Comparison of ENCODE assay signal across 12 cellular contexts in genomic region chr2:113284481-113284880, GRCh38. TPM values are rescaled to one million over a fixed set of nuclear protein-coding genes. Genes with fewer than 3 reads are reported as not detected.
DNase-seq lines count a peak whose midpoint lies in the region; ATAC-seq and TF ChIP-seq lines count a peak whose summit lies in the region.
"Had no signal": no experiment of that assay in that cellular context is flagged by ENCODE, and none has a peak within 500 bp of the region (broad histone marks: within the 10 kb centered on the region; RNA-seq: fewer than 3 reads in every experiment).

No MANE protein-coding gene starts in this region.

- H3K27me3 ChIP-seq in IMR-90 (ENCODE audit: control insufficient read depth, insufficient read depth, low read length), result peaks cover 3% of the 10 kb centered on the region; the same call in 1 of the 2 replicates
- H3K27me3 ChIP-seq in breast epithelium, result no peaks in the 10 kb centered on the region
- peaks cover 0 to 4% of the 10 kb centered on the region in 2 donors for H3K27me3 ChIP-seq in left lung
- H3K27me3 ChIP-seq in thyroid gland, result no peaks in the 10 kb centered on the region

- H3K4me2 ChIP-seq in IMR-90 (ENCODE audit: low read depth, low read length), result peak overlapping the region; percentile 3; the same call in 1 of the 2 replicates

- H2BK20ac ChIP-seq in IMR-90 (ENCODE audit: low read depth, low read length), result peak overlapping the region; percentile 56

- H2BK120ac ChIP-seq in IMR-90 (ENCODE audit: low read depth, low read length), result peak overlapping the region; percentile 99

- peaks cover 19% of the 10 kb centered on the region for H3K4me1 ChIP-seq in IMR-90 (ENCODE audit: control insufficient read depth, insufficient read depth, low read length)
- no peaks in the 10 kb centered on the region for H3K4me1 ChIP-seq in breast epithelium
- H3K4me1 ChIP-seq in left lung, result peaks cover 11 to 14% of the 10 kb centered on the region in 2 donors
- H3K4me1 ChIP-seq in thyroid gland, result peaks cover 78 to 83% of the 10 kb centered on the region in 2 donors

- TF ChIP-seq RAD21 in IMR-90 (IDR thresholded peaks at IDR 0.05; ENCODE audit: low read length), result no peak

- no peaks in the 10 kb centered on the region for H4K20me1 ChIP-seq in IMR-90 (ENCODE audit: insufficient read depth, low read length)

- peak overlapping the region; percentile 99 for H2AK5ac ChIP-seq in IMR-90 (ENCODE audit: low read depth, low read length)

- H3K27ac ChIP-seq in IMR-90 (ENCODE audit: insufficient read depth, low read length), result peak overlapping the region; percentile 63
- H3K27ac ChIP-seq in breast epithelium, result peak overlapping the region; percentile 69 to 80
- peak overlapping the region; percentile 64 to 70 for H3K27ac ChIP-seq in left lung
- H3K27ac ChIP-seq in thyroid gland, result peak overlapping the region; percentile 93 to 99 (median 95)

- H3K9me1 ChIP-seq in IMR-90 (ENCODE audit: insufficient read depth, low read length), result peaks cover 12% of the 10 kb centered on the region

- H3K4ac ChIP-seq in IMR-90 (ENCODE audit: low read depth, low read length), result peak overlapping the region; percentile 99

- ATAC-seq in IMR-90 (ENCODE audit: low read depth) (peak; percentile 22), left lung (peak; percentile 4), HG02938 (IDR thresholded peaks at IDR 0.05; ENCODE audit: unreplicated experiment) (no peak)

- no peak for TF ChIP-seq POLR2A in IMR-90 (IDR thresholded peaks at IDR 0.05; ENCODE audit: low read depth, low read length)
- TF ChIP-seq POLR2A in breast epithelium (IDR thresholded peaks at IDR 0.05), result no peak
- TF ChIP-seq POLR2A in thyroid gland (IDR thresholded peaks at IDR 0.05), result no peak

- H3K36me3 ChIP-seq in IMR-90 (ENCODE audit: control insufficient read depth, insufficient read depth, low read length) (no peaks in the 10 kb centered on the region), breast epithelium (no peaks in the 10 kb centered on the region), left lung (no peaks in the 10 kb centered on the region), thyroid gland (no peaks in the 10 kb centered on the region)

- H4K91ac ChIP-seq in IMR-90 (ENCODE audit: insufficient read depth, low read depth, low read length), result peak overlapping the region; percentile 98

- CTCF ChIA-PET in IMR-90 (lab: Yijun Ruan, JAX), result no interaction called here

- intact Hi-C loops in IMR-90 (cut with micrococcal nuclease) (no loop called here), breast epithelium (cut with DNase I; ENCODE audit: low total_unique reads) (no loop called here), left lung (cut with DNase I) (no loop called here), thyroid gland (cut with DNase I) (no loop called here)

- TF ChIP-seq CTCF in IMR-90 (conservative IDR thresholded peaks at IDR 0.05; ENCODE audit: low read depth, low read length) (no peak), breast epithelium (IDR thresholded peaks at IDR 0.05) (no peak), left lung (IDR thresholded peaks at IDR 0.05) (no peak), thyroid gland (IDR thresholded peaks at IDR 0.05) (no peak)

- H2BK15ac ChIP-seq in IMR-90 (ENCODE audit: low read depth, low read length), result peak overlapping the region; percentile 99

- peak overlapping the region; percentile 82 for H3K18ac ChIP-seq in IMR-90 (ENCODE audit: low read depth, low read length)

- H2AFZ ChIP-seq in IMR-90 (replicated peaks; ENCODE audit: low read length, poor library complexity), result peak overlapping the region; percentile 47

- H3K4me3 ChIP-seq in IMR-90 (ENCODE audit: insufficient read depth, low read depth, low read length) (no peak overlapping the region), breast epithelium (no peak overlapping the region), left lung (no peak overlapping the region), thyroid gland (replicated peaks in 1 of 3) (no peak overlapping the region)
- H3K4me3 ChIP-seq: K562 had no signal

- peak overlapping the region; percentile 53 for H3K56ac ChIP-seq in IMR-90 (ENCODE audit: extremely low read depth, insufficient read depth, low read length)

- no peaks in the 10 kb centered on the region for H3K9me3 ChIP-seq in IMR-90 (ENCODE audit: control insufficient read depth, insufficient read depth, low read length)
- H3K9me3 ChIP-seq in breast epithelium, result no peaks in the 10 kb centered on the region
- H3K9me3 ChIP-seq in left lung, result no peaks in the 10 kb centered on the region
- no peaks in the 10 kb centered on the region for H3K9me3 ChIP-seq in thyroid gland

- POLR2A ChIA-PET in IMR-90 (lab: Charles Lee; ENCODE audit: unreplicated experiment), result no interaction called here

- H3K23ac ChIP-seq in IMR-90 (ENCODE audit: low read depth, low read length), result peak overlapping the region; percentile 89

- peak; percentile 24 for DNase-seq in IMR-90
- DNase-seq in breast epithelium (ENCODE audit: low spot score in 2 of 2), result no peak
- no peak for DNase-seq in left lung
- no peak for DNase-seq in thyroid gland
- no peak for DNase-seq in NCI-H1694 treated with DMSO at 0.1 percent for 48 hours (lab: John Stamatoyannopoulos, UW)
- no peak for DNase-seq in glomerular visceral epithelial cell (ENCODE audit: extremely low spot score)
- DNase-seq in dermis blood vessel endothelial cell, result no peak
- DNase-seq: activated naive CD8-positive, alpha-beta T cell treated with anti-CD3 and anti-CD28 coated beads, Interleukin-2, amount 10 ng/mL, durations not matched to agents 7 days and 5 days; NCI-H2171; T-helper 9 cell had no signal

- dilution Hi-C loops in IMR-90 (cut with HindIII; ENCODE audit: low sequenced_read_pairs, unreplicated experiment), result no loop called here

- no peaks in the 10 kb centered on the region for H3K79me1 ChIP-seq in IMR-90 (ENCODE audit: low read depth in 1 of 2, low read length in 2 of 2)

- BruUV-seq in IMR-90 (replicated peaks; lab: Mats Ljungman, UMichigan), result no TSS peak

- H4K5ac ChIP-seq in IMR-90 (ENCODE audit: low read depth, low read length), result peak overlapping the region; percentile 73

- peak overlapping the region; percentile 100 for H2BK5ac ChIP-seq in IMR-90 (ENCODE audit: low read depth, low read length, poor library complexity, severe bottlenecking)

- peak overlapping the region; percentile 93 to 97 for H4K8ac ChIP-seq in IMR-90 (ENCODE audit: low read depth in 2 of 2, low read length in 2 of 2)

- WGBS in IMR-90 (ENCODE audit: extremely low coverage in 2 of 2, insufficient read length in 1 of 2), 2 experiments, result no CpG with 5 or more reads among the region's 1 CpG
- 43 to 50% methylated on average over 1 of the region's 1 CpG for WGBS in thyroid gland, 2 donors

- 0 out of 2 replicates have a peak overlapping the region, but pooled peaks have one; percentile 21 for H3K9ac ChIP-seq in IMR-90 (ENCODE audit: low read depth, low read length)

- H3K14ac ChIP-seq in IMR-90 (replicated peaks; ENCODE audit: low read depth, low read length), result peak overlapping the region; percentile 86

- in situ Hi-C loops in IMR-90 (cut with MboI; ENCODE audit: low sequenced_read_pairs), result no loop called here

- H2AK9ac ChIP-seq in IMR-90 (replicated peaks; ENCODE audit: low read depth, low read length, poor library complexity), result peak overlapping the region; percentile 96

TF ChIP-seq in IMR-90, 13 proteins besides CTCF, POLR2A, EP300 and RAD21:
- TF ChIP-seq RFX5 (IDR thresholded peaks at IDR 0.05; ENCODE audit: low read depth, low read length) (no peak), ELK1 (IDR thresholded peaks at IDR 0.05; ENCODE audit: borderline replicate concordance, low read depth, low read length) (no peak), RCOR1 (IDR thresholded peaks at IDR 0.05; ENCODE audit: insufficient replicate concordance, low read length) (no peak), SMC3 (IDR thresholded peaks at IDR 0.05; ENCODE audit: low read depth, low read length) (no peak), MAFK (IDR thresholded peaks at IDR 0.05; ENCODE audit: low read depth, low read length) (no peak), NFE2L2 (IDR thresholded peaks at IDR 0.05; ENCODE audit: low read depth, low read length) (no peak), CEBPB (IDR thresholded peaks at IDR 0.05; ENCODE audit: low read depth, low read length) (no peak), MXI1 (IDR thresholded peaks at IDR 0.05; ENCODE audit: borderline replicate concordance, low read depth, low read length) (no peak), BHLHE40 (IDR thresholded peaks at IDR 0.05; ENCODE audit: low read depth, low read length) (no peak), CHD1 (IDR thresholded peaks at IDR 0.05; ENCODE audit: low read depth, low read length) (no peak), FOS (IDR thresholded peaks at IDR 0.05; ENCODE audit: low read depth, low read length) (no peak)
- TF ChIP-seq, protein P1, sequence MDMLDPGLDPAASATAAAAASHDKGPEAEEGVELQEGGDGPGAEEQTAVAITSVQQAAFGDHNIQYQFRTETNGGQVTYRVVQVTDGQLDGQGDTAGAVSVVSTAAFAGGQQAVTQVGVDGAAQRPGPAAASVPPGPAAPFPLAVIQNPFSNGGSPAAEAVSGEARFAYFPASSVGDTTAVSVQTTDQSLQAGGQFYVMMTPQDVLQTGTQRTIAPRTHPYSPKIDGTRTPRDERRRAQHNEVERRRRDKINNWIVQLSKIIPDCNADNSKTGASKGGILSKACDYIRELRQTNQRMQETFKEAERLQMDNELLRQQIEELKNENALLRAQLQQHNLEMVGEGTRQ (IDR thresholded peaks at IDR 0.05; ENCODE audit: low read depth, low read length), result no peak

RNA-seq across cellular contexts. Expression of gene PAX8, which starts 5.8 kb away (rescaled TPM):
- 0.18 and 0.28 TPM in 2 replicates for total RNA-seq in IMR-90 (2012; rRNA removed)
- polyA plus RNA-seq in IMR-90 (2012; rRNA removed), result 1.1 and 1.5 TPM in 2 replicates
- 0.37 and 0.92 TPM in 2 replicates for polyA plus RNA-seq in IMR-90 (2012; cell fraction: cytosol; rRNA removed)
- polyA plus RNA-seq in IMR-90 (2012; cell fraction: nucleus; rRNA removed; ENCODE audit: low replicate concordance), result 1.8 and 3.0 TPM in 2 replicates
- 1 to 10 TPM in 2 of 3 donors, under 1 TPM in 1; under 0.01 to 2.6 (median 1.0) TPM for total RNA-seq in breast epithelium
- 1 to 10 TPM; 2.6 to 4.8 TPM for total RNA-seq in left lung
- 1,000 to 10,000 TPM; 1,318 to 2,156 (median 1,767) TPM for total RNA-seq in thyroid gland
- total RNA-seq in dermis blood vessel endothelial cell, result 0.65 and 0.68 TPM in 2 replicates

Comparison
In these comparisons a context has a peak if more than half of its experiments do, and no peak if none do; other contexts are left out.
1. RNA of gene PAX8, which starts 5.8 kb away (total RNA-seq): 1,318 to 2,156 TPM in thyroid gland; 2.6 to 4.8 TPM in left lung, under 0.01 to 2.6 TPM in breast epithelium, 0.65 to 0.68 TPM in dermis blood vessel endothelial cell and 0.18 to 0.28 TPM in IMR-90; every median in the first group is over 100 times any median in the second.
2. Peak in every context shown above with its lines, with median percentiles within 50 percentile points of each other: H3K27ac ChIP-seq.